ENCODE assay signal across 15 cellular contexts in the genomic region with DNA sequence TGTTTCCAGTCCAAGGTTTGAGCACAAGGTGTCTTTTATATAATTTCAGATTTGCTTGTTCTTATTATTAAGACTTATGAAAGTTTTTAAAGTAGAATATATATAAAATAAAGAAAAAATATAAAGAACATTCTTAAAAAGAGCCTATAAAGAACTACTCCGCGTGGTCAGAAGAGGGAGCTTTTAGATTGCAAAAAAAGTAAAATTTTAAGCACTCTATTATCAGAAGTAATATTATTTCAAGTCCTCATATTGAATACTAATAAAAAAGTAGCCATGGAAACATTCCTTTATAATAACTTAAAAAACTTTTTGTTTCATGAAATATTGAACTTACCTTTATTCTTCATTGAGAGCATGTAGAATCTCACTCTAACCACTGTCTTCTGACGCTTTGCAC. TPM values are rescaled to one million over a fixed set of nuclear protein-coding genes. Genes with fewer than 3 reads are reported as not detected.
DNase-seq lines count a peak whose midpoint lies in the region; ATAC-seq and TF ChIP-seq lines count a peak whose summit lies in the region.
"Had no signal": no experiment of that assay in that cellular context is flagged by ENCODE, and none has a peak within 500 bp of the region (broad histone marks: within the 10 kb centered on the region; RNA-seq: fewer than 3 reads in every experiment).

No MANE protein-coding gene starts in this region.

- ATAC-seq in foreskin keratinocyte, result no peak
- ATAC-seq in upper lobe of right lung, result no peak
- ATAC-seq: activated CD4-positive, alpha-beta T cell treated with anti-CD3 and anti-CD28 coated beads for 36 hours had no signal

- intact Hi-C loops in left ventricle myocardium inferior (cut with micrococcal nuclease) (no loop called here), cardiac septum (cut with DNase I) (no loop called here), upper lobe of right lung (cut with DNase I) (no loop called here), prostate gland (cut with DNase I) (no loop called here)

- no peak for DNase-seq in left ventricle myocardium inferior
- no peak for DNase-seq in cardiac septum (ENCODE audit: low spot score)
- DNase-seq in SK-MEL-5 (ENCODE audit: low read depth, low spot score), result peak; percentile 9
- DNase-seq in foreskin keratinocyte, result no peak
- no peak for DNase-seq in upper lobe of right lung
- no peak for DNase-seq in H7
- DNase-seq in prostate gland (ENCODE audit: low spot score), result no peak
- no peak for DNase-seq in T-helper 2 cell
- DNase-seq: activated CD4-positive, alpha-beta T cell treated with anti-CD3 and anti-CD28 coated beads for 36 hours; esophagus squamous epithelium; naive B cell; sigmoid colon; SW 1271 had no signal

- TF ChIP-seq CTCF in left ventricle myocardium inferior (IDR thresholded peaks at IDR 0.05; ENCODE audit: borderline replicate concordance) (peak; percentile 45), foreskin keratinocyte (conservative IDR thresholded peaks at IDR 0.05) (peak; percentile 52), upper lobe of right lung (IDR thresholded peaks at IDR 0.05) (peak; percentile 27), prostate gland (IDR thresholded peaks at IDR 0.05) (no peak)

- 72% methylated on average over 3 of the region's 3 CpGs for WGBS in prostate gland

- TF ChIP-seq POLR2A in prostate gland (IDR thresholded peaks at IDR 0.05), result no peak

- H3K27me3 ChIP-seq in left ventricle myocardium inferior (ENCODE audit: low read depth) (peaks cover 4% of the 10 kb centered on the region), foreskin keratinocyte (no peaks in the 10 kb centered on the region), upper lobe of right lung (no peaks in the 10 kb centered on the region), H7 (ENCODE audit: control insufficient read depth, insufficient read depth, low read length) (no peaks in the 10 kb centered on the region), prostate gland (replicated peaks; ENCODE audit: insufficient read depth) (no peaks in the 10 kb centered on the region)
- H3K27me3 ChIP-seq: BLaER1 treated with 17β-estradiol and CSF1 and Interleukin-3, amounts not matched to agents 10 nM and 100 nM; esophagus squamous epithelium; sigmoid colon had no signal

- in situ Hi-C loops in SK-MEL-5 (cut with HindIII; ENCODE audit: low pct_unique_long_range_greater_than_20kb, low sequenced_read_pairs), result no loop called here

- no peak overlapping the region for H3K27ac ChIP-seq in left ventricle myocardium inferior (replicated peaks)
- H3K27ac ChIP-seq in foreskin keratinocyte, result no peak overlapping the region
- no peak overlapping the region for H3K27ac ChIP-seq in upper lobe of right lung
- no peak overlapping the region for H3K27ac ChIP-seq in prostate gland
- H3K27ac ChIP-seq: esophagus squamous epithelium, sigmoid colon had no signal

- H3K36me3 ChIP-seq in left ventricle myocardium inferior (no peaks in the 10 kb centered on the region), upper lobe of right lung (no peaks in the 10 kb centered on the region), H7 (replicated peaks; ENCODE audit: control insufficient read depth, insufficient read depth, low read length) (no peaks in the 10 kb centered on the region), prostate gland (no peaks in the 10 kb centered on the region)
- H3K36me3 ChIP-seq: BLaER1 treated with 17β-estradiol and CSF1 and Interleukin-3, amounts not matched to agents 10 nM and 100 nM; esophagus squamous epithelium; sigmoid colon had no signal

- no peaks in the 10 kb centered on the region for H3K4me1 ChIP-seq in left ventricle myocardium inferior
- no peaks in the 10 kb centered on the region for H3K4me1 ChIP-seq in foreskin keratinocyte
- no peaks in the 10 kb centered on the region for H3K4me1 ChIP-seq in upper lobe of right lung
- H3K4me1 ChIP-seq in prostate gland (replicated peaks), result no peaks in the 10 kb centered on the region
- H3K4me1 ChIP-seq: esophagus squamous epithelium, sigmoid colon had no signal

- H3K9me3 ChIP-seq in left ventricle myocardium inferior (replicated peaks) (no peaks in the 10 kb centered on the region), upper lobe of right lung (no peaks in the 10 kb centered on the region), prostate gland (no peaks in the 10 kb centered on the region)
- H3K9me3 ChIP-seq: BLaER1 treated with 17β-estradiol and CSF1 and Interleukin-3, amounts not matched to agents 10 nM and 100 nM; esophagus squamous epithelium; sigmoid colon had no signal

- H3K4me3 ChIP-seq in left ventricle myocardium inferior, result no peak overlapping the region
- H3K4me3 ChIP-seq in upper lobe of right lung, result no peak overlapping the region
- H3K4me3 ChIP-seq in H7 (ENCODE audit: insufficient read depth, low read depth, low read length), result no peak overlapping the region
- H3K4me3 ChIP-seq in prostate gland, result no peak overlapping the region
- H3K4me3 ChIP-seq: BLaER1 treated with 17β-estradiol and CSF1 and Interleukin-3, amounts not matched to agents 10 nM and 100 nM; esophagus squamous epithelium; sigmoid colon had no signal

RNA-seq across cellular contexts. Expression of a gene that starts 51.4 kb away (rescaled TPM):
- total RNA-seq in left ventricle myocardium inferior, result not detected
- total RNA-seq in cardiac septum, result not detected
- not detected in 2 replicates for total RNA-seq in SK-MEL-5 (2014; rRNA removed; shearing (Covaris generic))
- polyA plus RNA-seq in SK-MEL-5 (2015; cell fraction: cytosol; rRNA removed), result not detected in 2 replicates
- polyA plus RNA-seq in SK-MEL-5 (2015; cell fraction: nucleus; rRNA removed), result not detected in 2 replicates
- total RNA-seq in foreskin keratinocyte, result not detected in 2 replicates
- polyA plus RNA-seq in foreskin keratinocyte, result not detected in 2 replicates
- not detected for total RNA-seq in upper lobe of right lung
- total RNA-seq in H7 (2014; rRNA removed; shearing (Covaris generic)), result not detected in 2 replicates
- total RNA-seq in prostate gland, result not detected
- total RNA-seq: activated CD4-positive, alpha-beta T cell treated with anti-CD3 and anti-CD28 coated beads for 36 hours; bronchial epithelial cell; esophagus squamous epithelium; sigmoid colon had no signal
- polyA plus RNA-seq: sigmoid colon had no signal

Comparison
In these comparisons a context has a peak if more than half of its experiments do, and no peak if none do; other contexts are left out.
1. CTCF ChIP-seq: peak in left ventricle myocardium inferior (single experiment), foreskin keratinocyte (single experiment) and upper lobe of right lung (single experiment); none in prostate gland (0 of 4).